ENCODE assay signal across 8 cellular contexts in genomic region chr11:68825603-68826002, GRCh38. TPM values are rescaled to one million over a fixed set of nuclear protein-coding genes. Genes with fewer than 3 reads are reported as not detected.
DNase-seq lines count a peak whose midpoint lies in the region; ATAC-seq, FAIRE-seq and TF ChIP-seq lines count a peak whose summit lies in the region.

No MANE protein-coding gene starts in this region.

- H3K36me3 Mint-ChIP-seq in activated CD8-positive, alpha-beta T cell treated with anti-CD3 and anti-CD28 coated beads for 36 hours (ENCODE audit: low read depth), result no peaks in the 10 kb centered on the region

- intact Hi-C loops in activated CD8-positive, alpha-beta T cell treated with anti-CD3 and anti-CD28 coated beads for 36 hours (cut with micrococcal nuclease), result no loop called here
- intact Hi-C loops in kidney (cut with DNase I) (no loop called here), uterus (cut with DNase I; ENCODE audit: low total_unique reads) (no loop called here)

- no peak for TF ChIP-seq EP300 in tibial nerve (IDR thresholded peaks at IDR 0.05)

- peak; percentile 76 for DNase-seq in HuH-7.5 (ENCODE audit: low spot score)
- peak; percentile 79 for DNase-seq in activated CD8-positive, alpha-beta T cell treated with anti-CD3 and anti-CD28 coated beads for 36 hours
- DNase-seq in kidney, result peak; percentile 83
- no peak for DNase-seq in tibial nerve (ENCODE audit: low spot score in 2 of 2)
- no peak for DNase-seq in uterus
- DNase-seq in NCI-H128 (lab: John Stamatoyannopoulos, UW; ENCODE audit: unreplicated experiment), result no peak

- peaks cover 0 to 38% (median 0%) of the 10 kb centered on the region in 11 experiments; a peak in 4 of 22 replicates for H4K20me1 ChIP-seq in BLaER1 treated with 17β-estradiol and CSF1 and Interleukin-3, amounts not matched to agents 10 nM and 100 nM

- H3K27ac ChIP-seq in BLaER1 treated with 17β-estradiol and CSF1 and Interleukin-3, amounts not matched to agents 10 nM and 100 nM, result peak overlapping the region in 9 of 11 experiments; percentile 2 to 81 (median 63); a peak in 16 of 22 replicates
- H3K27ac ChIP-seq in kidney (ENCODE audit: low read depth in 2 of 2, low read length in 2 of 2) (no peak overlapping the region), tibial nerve (no peak overlapping the region), uterus (no peak overlapping the region)

- H3K4me1 Mint-ChIP-seq in activated CD8-positive, alpha-beta T cell treated with anti-CD3 and anti-CD28 coated beads for 36 hours (ENCODE audit: low read depth), result peaks cover 32% of the 10 kb centered on the region

- H3K27ac Mint-ChIP-seq in activated CD8-positive, alpha-beta T cell treated with anti-CD3 and anti-CD28 coated beads for 36 hours, result peak overlapping the region; percentile 79

- 72 to 77% methylated on average over 7 of the region's 7 CpGs for WGBS in tibial nerve, 2 donors

- TF ChIP-seq POLR2A in tibial nerve (IDR thresholded peaks at IDR 0.05) (no peak), uterus (IDR thresholded peaks at IDR 0.05) (no peak)

- CTCF ChIA-PET in activated CD8-positive, alpha-beta T cell treated with anti-CD3 and anti-CD28 coated beads for 36 hours (lab: Charles Lee), result interaction anchor here (1.2 to 3.5 kb wide), 3 partner anchors 9 to 18 kb away, joined by 3 to 10 read pairs (median 4); no protein-coding TSS in a partner anchor

- no peaks in the 10 kb centered on the region; a peak in 1 of 22 replicates for H3K36me3 ChIP-seq in BLaER1 treated with 17β-estradiol and CSF1 and Interleukin-3, amounts not matched to agents 10 nM and 100 nM
- H3K36me3 ChIP-seq in kidney (ENCODE audit: control insufficient read depth in 1 of 2, insufficient read depth in 2 of 2, low read length in 2 of 2) (no peaks in the 10 kb centered on the region), tibial nerve (peaks cover 0 to 13% (median 0%) of the 10 kb centered on the region in 3 donors), uterus (no peaks in the 10 kb centered on the region)

- no peak for FAIRE-seq in kidney (lab: Jason Lieb, UNC)

- H3K4me3 ChIP-seq in BLaER1 treated with 17β-estradiol and CSF1 and Interleukin-3, amounts not matched to agents 10 nM and 100 nM, result no peak overlapping the region
- H3K4me3 ChIP-seq in kidney (ENCODE audit: low read length in 2 of 2) (no peak overlapping the region), tibial nerve (no peak overlapping the region), uterus (no peak overlapping the region)

- peaks cover 39 to 93% (median 85%) of the 10 kb centered on the region in 10 experiments for H3K4me1 ChIP-seq in BLaER1 treated with 17β-estradiol and CSF1 and Interleukin-3, amounts not matched to agents 10 nM and 100 nM
- peaks cover 0 to 14% of the 10 kb centered on the region in 2 donors for H3K4me1 ChIP-seq in kidney (ENCODE audit: control insufficient read depth in 1 of 2, insufficient read depth in 1 of 2, low read depth in 1 of 2, low read length in 2 of 2)
- peaks cover 0 to 40% (median 24%) of the 10 kb centered on the region in 4 donors for H3K4me1 ChIP-seq in tibial nerve
- peaks cover 0 to 7% of the 10 kb centered on the region in 2 donors for H3K4me1 ChIP-seq in uterus

- peak overlapping the region in 5 of 11 experiments; percentile 2 to 64 (median 56); a peak in 11 of 22 replicates for H3K9ac ChIP-seq in BLaER1 treated with 17β-estradiol and CSF1 and Interleukin-3, amounts not matched to agents 10 nM and 100 nM
- H3K9ac ChIP-seq in kidney (ENCODE audit: low read length in 2 of 2), result no peak overlapping the region

- no peaks in the 10 kb centered on the region for H3K27me3 Mint-ChIP-seq in activated CD8-positive, alpha-beta T cell treated with anti-CD3 and anti-CD28 coated beads for 36 hours

- ATAC-seq in activated CD8-positive, alpha-beta T cell treated with anti-CD3 and anti-CD28 coated beads for 36 hours, result peak; percentile 88
- no peak for ATAC-seq in HG03460 (IDR thresholded peaks at IDR 0.05; ENCODE audit: unreplicated experiment)

- H3K9me3 ChIP-seq in BLaER1 treated with 17β-estradiol and CSF1 and Interleukin-3, amounts not matched to agents 10 nM and 100 nM (replicated peaks in 1 of 11), result no peaks in the 10 kb centered on the region
- no peaks in the 10 kb centered on the region for H3K9me3 ChIP-seq in kidney (ENCODE audit: control insufficient read depth in 1 of 2, low read length in 2 of 2)
- H3K9me3 ChIP-seq in tibial nerve, result no peaks in the 10 kb centered on the region
- H3K9me3 ChIP-seq in uterus, result no peaks in the 10 kb centered on the region

- no peak for TF ChIP-seq CTCF in activated CD8-positive, alpha-beta T cell treated with anti-CD3 and anti-CD28 coated beads for 36 hours (IDR thresholded peaks at IDR 0.05)
- peak; percentile 31 for TF ChIP-seq CTCF in kidney (IDR thresholded peaks at IDR 0.05; ENCODE audit: borderline replicate concordance, extremely low read depth, insufficient read depth)
- TF ChIP-seq CTCF in tibial nerve (IDR thresholded peaks at IDR 0.05), result no peak
- peak in 1 of 4 experiments; percentile 6 for TF ChIP-seq CTCF in uterus (IDR thresholded peaks at IDR 0.05)

- H3K4me2 ChIP-seq in BLaER1 treated with 17β-estradiol and CSF1 and Interleukin-3, amounts not matched to agents 10 nM and 100 nM, result peak overlapping the region; percentile 65 to 95 (median 73)

- no peaks in the 10 kb centered on the region for H3K9me3 Mint-ChIP-seq in activated CD8-positive, alpha-beta T cell treated with anti-CD3 and anti-CD28 coated beads for 36 hours

- no peak overlapping the region for H3K4me3 Mint-ChIP-seq in activated CD8-positive, alpha-beta T cell treated with anti-CD3 and anti-CD28 coated beads for 36 hours

- H3K27me3 ChIP-seq in BLaER1 treated with 17β-estradiol and CSF1 and Interleukin-3, amounts not matched to agents 10 nM and 100 nM, result no peaks in the 10 kb centered on the region
- H3K27me3 ChIP-seq in tibial nerve, result no peaks in the 10 kb centered on the region
- no peaks in the 10 kb centered on the region for H3K27me3 ChIP-seq in uterus

- POLR2A ChIA-PET in activated CD8-positive, alpha-beta T cell treated with anti-CD3 and anti-CD28 coated beads for 36 hours (lab: Charles Lee), result interaction anchor here (0.6 to 1.1 kb wide), 2 partner anchors 13 to 18 kb away, joined by 4 read pairs; no protein-coding TSS in a partner anchor

RNA-seq across cellular contexts. Expression of gene CPT1A, which starts 16.1 kb away (rescaled TPM):
- 10 to 100 TPM; 17.5 TPM for total RNA-seq in activated CD8-positive, alpha-beta T cell treated with anti-CD3 and anti-CD28 coated beads for 36 hours
- total RNA-seq in kidney (61.5 TPM), tibial nerve (10 to 100 TPM; 32.9 to 84.9 (median 49.2) TPM), uterus (100 to 1,000 TPM in 2 of 4 donors, 10 to 100 TPM in 2; 27.2 to 125 (median 67.9) TPM)
- polyA plus RNA-seq in kidney (ENCODE audit: insufficient read depth, low read depth, low replicate concordance), result 51.3 TPM

Comparison
In these comparisons a context has a peak if more than half of its experiments do, and no peak if none do; other contexts are left out.
1. H3K27ac ChIP-seq: peak in BLaER1 treated with 17β-estradiol and CSF1 and Interleukin-3, amounts not matched to agents 10 nM and 100 nM (9 of 11); none in kidney (0 of 2), tibial nerve (0 of 4) and uterus (0 of 2).
2. DNase-seq: peak in HuH-7.5 (single experiment), activated CD8-positive, alpha-beta T cell treated with anti-CD3 and anti-CD28 coated beads for 36 hours (single experiment) and kidney (single experiment); none in tibial nerve (0 of 2), uterus (0 of 2) and NCI-H128 (single experiment).